In genomic region chr17:49873466-49873865, GRCh38 we compare ENCODE assay signal across 19 cellular contexts. TPM values are rescaled to one million over a fixed set of nuclear protein-coding genes. Genes with fewer than 3 reads are reported as not detected.
DNase-seq lines count a peak whose midpoint lies in the region; ATAC-seq and TF ChIP-seq lines count a peak whose summit lies in the region.
"Had no signal": no experiment of that assay in that cellular context is flagged by ENCODE, and none has a peak within 500 bp of the region (broad histone marks: within the 10 kb centered on the region; RNA-seq: fewer than 3 reads in every experiment).

No MANE protein-coding gene starts in this region.

- POLR2A ChIA-PET in CD8-positive, alpha-beta T cell (lab: Charles Lee), result interaction anchor here (0.9 to 1.0 kb wide), 2 partner anchors 121 to 221 kb away, joined by 3 read pairs; partner anchors contain the start of gene DLX3

- CTCF ChIA-PET in CD8-positive, alpha-beta T cell (lab: Charles Lee), result interaction anchor here (0.9 to 9.0 kb wide), 3 partner anchors 10 to 123 kb away, joined by 3 to 102 read pairs (median 3); partner anchors contain the start of gene DLX3

- H3K4me1 Mint-ChIP-seq in CD8-positive, alpha-beta T cell (ENCODE audit: low read depth), result peaks cover 18% of the 10 kb centered on the region

- H3K9me3 ChIP-seq in CD8-positive, alpha-beta T cell (ENCODE audit: low read length), result no peaks in the 10 kb centered on the region
- no peaks in the 10 kb centered on the region for H3K9me3 ChIP-seq in lower lobe of right lung
- H3K9me3 ChIP-seq in tibial artery, result no peaks in the 10 kb centered on the region

- H3K4me3 ChIP-seq in CD8-positive, alpha-beta T cell (ENCODE audit: low read depth, low read length), result no peak overlapping the region
- H3K4me3 ChIP-seq in lower lobe of right lung (no peak overlapping the region), tibial artery (no peak overlapping the region)

- H3K4me3 Mint-ChIP-seq in CD8-positive, alpha-beta T cell, result peak overlapping the region; percentile 39
- H3K4me3 Mint-ChIP-seq: nephron progenitor cell; stimulated activated naive B cell treated with anti-CD40 and anti-IgM and Interleukin-4, amounts not matched to agents 10 μg/mL and 1 μg/mL and 100 μg/mL, for 72 hours; T-helper 17 cell had no signal

- H3K36me3 ChIP-seq in CD8-positive, alpha-beta T cell (ENCODE audit: insufficient read depth, low read length), result no peaks in the 10 kb centered on the region
- no peaks in the 10 kb centered on the region for H3K36me3 ChIP-seq in lower lobe of right lung
- H3K36me3 ChIP-seq in tibial artery, result no peaks in the 10 kb centered on the region

- H3K27ac Mint-ChIP-seq in CD8-positive, alpha-beta T cell, result peak overlapping the region; percentile 37
- H3K27ac Mint-ChIP-seq: stimulated activated naive B cell treated with anti-CD40 and anti-IgM and Interleukin-4, amounts not matched to agents 10 μg/mL and 1 μg/mL and 100 μg/mL, for 72 hours; T-helper 17 cell had no signal

- peaks cover 3% of the 10 kb centered on the region for H3K27me3 Mint-ChIP-seq in CD8-positive, alpha-beta T cell (ENCODE audit: low read depth)

- intact Hi-C loops in CD8-positive, alpha-beta T cell (cut with DNase I, micrococcal nuclease), result no loop called here
- intact Hi-C loops in lower lobe of right lung (cut with DNase I), result no loop called here
- intact Hi-C loops in tibial artery (cut with DNase I; ENCODE audit: low total_unique reads), result no loop called here

- no peaks in the 10 kb centered on the region for H3K27me3 ChIP-seq in CD8-positive, alpha-beta T cell (ENCODE audit: insufficient read depth, low read length)
- H3K27me3 ChIP-seq in lower lobe of right lung (ENCODE audit: low read depth) (peaks cover 13% of the 10 kb centered on the region), tibial artery (no peaks in the 10 kb centered on the region)

- no peak for TF ChIP-seq CTCF in CD8-positive, alpha-beta T cell (IDR thresholded peaks at IDR 0.05)
- no peak for TF ChIP-seq CTCF in lower lobe of right lung (IDR thresholded peaks at IDR 0.05)
- TF ChIP-seq CTCF in tibial artery (IDR thresholded peaks at IDR 0.05), result no peak

- no peak for DNase-seq in CD8-positive, alpha-beta T cell
- peak; percentile 91 for DNase-seq in NCI-H1105 treated with DMSO at 0.1 percent for 48 hours (lab: John Stamatoyannopoulos, UW)
- peak; percentile 75 for DNase-seq in NCI-H345 treated with DMSO at 0.1 percent for 48 hours (lab: John Stamatoyannopoulos, UW; ENCODE audit: unreplicated experiment)
- DNase-seq in lower lobe of right lung, result no peak
- no peak for DNase-seq in tibial artery
- no peak for DNase-seq in stimulated activated CD4-positive, alpha-beta T cell treated with anti-CD3 and anti-CD28 coated beads, Interleukin-2, amount 100 ng/mL, for 48 hours
- DNase-seq: activated CD8-positive, alpha-beta memory T cell treated with anti-CD3 and anti-CD28 coated beads for 24 hours; amniotic stem cell; caudate nucleus; CD4-positive, alpha-beta memory T cell; erythroblast; NCI-H2081; nephron progenitor cell; SHP77 treated with DMSO at 0.1 percent for 48 hours; stimulated activated naive B cell treated with anti-CD40 and anti-IgM and Interleukin-4, amounts not matched to agents 10 μg/mL and 1 μg/mL and 100 μg/mL, for 72 hours; T-helper 17 cell had no signal

- H3K9me3 Mint-ChIP-seq in CD8-positive, alpha-beta T cell, result no peaks in the 10 kb centered on the region
- H3K9me3 Mint-ChIP-seq: CD4-positive, alpha-beta memory T cell; nephron progenitor cell; stimulated activated naive B cell treated with anti-CD40 and anti-IgM and Interleukin-4, amounts not matched to agents 10 μg/mL and 1 μg/mL and 100 μg/mL, for 72 hours had no signal

- no peaks in the 10 kb centered on the region for H3K36me3 Mint-ChIP-seq in CD8-positive, alpha-beta T cell
- H3K36me3 Mint-ChIP-seq: CD4-positive, alpha-beta memory T cell; stimulated activated naive B cell treated with anti-CD40 and anti-IgM and Interleukin-4, amounts not matched to agents 10 μg/mL and 1 μg/mL and 100 μg/mL, for 72 hours had no signal

- ATAC-seq in CD8-positive, alpha-beta T cell, result no peak
- peak; percentile 82 to 86 for ATAC-seq in lower lobe of right lung
- ATAC-seq in GM18502 (IDR thresholded peaks at IDR 0.05; ENCODE audit: poor library complexity, unreplicated experiment), result no peak
- ATAC-seq in GM21717 (IDR thresholded peaks at IDR 0.05; ENCODE audit: unreplicated experiment), result no peak
- ATAC-seq: stimulated activated naive B cell treated with anti-CD40 and anti-IgM and Interleukin-4, amounts not matched to agents 10 μg/mL and 1 μg/mL and 100 μg/mL, for 72 hours; T-helper 17 cell had no signal

- no peak overlapping the region for H3K27ac ChIP-seq in CD8-positive, alpha-beta T cell (ENCODE audit: low read depth, low read length)
- no peak overlapping the region for H3K27ac ChIP-seq in lower lobe of right lung
- no peak overlapping the region for H3K27ac ChIP-seq in tibial artery

- H3K4me1 ChIP-seq in CD8-positive, alpha-beta T cell (ENCODE audit: insufficient read depth, low read length), result peaks cover 17% of the 10 kb centered on the region
- H3K4me1 ChIP-seq in lower lobe of right lung, result no peaks in the 10 kb centered on the region
- H3K4me1 ChIP-seq in tibial artery, result no peaks in the 10 kb centered on the region

RNA-seq across cellular contexts. Expression of gene TAC4, which starts 25.6 kb away (rescaled TPM):
- not detected for total RNA-seq in CD8-positive, alpha-beta T cell
- total RNA-seq in lower lobe of right lung, result not detected
- total RNA-seq: CD4-positive, alpha-beta memory T cell; glomerular endothelial cell; T-helper 17 cell had no signal

Comparison
In these comparisons a context has a peak if more than half of its experiments do, and no peak if none do; other contexts are left out.
1. ATAC-seq: peak in lower lobe of right lung (2 of 2); none in CD8-positive, alpha-beta T cell (single experiment), GM18502 (single experiment) and GM21717 (single experiment).
2. DNase-seq: peak in NCI-H1105 treated with DMSO at 0.1 percent for 48 hours (single experiment) and NCI-H345 treated with DMSO at 0.1 percent for 48 hours (single experiment); none in CD8-positive, alpha-beta T cell (0 of 7), lower lobe of right lung (single experiment), tibial artery (0 of 2) and stimulated activated CD4-positive, alpha-beta T cell treated with anti-CD3 and anti-CD28 coated beads, Interleukin-2, amount 100 ng/mL, for 48 hours (0 of 2).